ENCODE assay signal across 23 cellular contexts in the genomic region with DNA sequence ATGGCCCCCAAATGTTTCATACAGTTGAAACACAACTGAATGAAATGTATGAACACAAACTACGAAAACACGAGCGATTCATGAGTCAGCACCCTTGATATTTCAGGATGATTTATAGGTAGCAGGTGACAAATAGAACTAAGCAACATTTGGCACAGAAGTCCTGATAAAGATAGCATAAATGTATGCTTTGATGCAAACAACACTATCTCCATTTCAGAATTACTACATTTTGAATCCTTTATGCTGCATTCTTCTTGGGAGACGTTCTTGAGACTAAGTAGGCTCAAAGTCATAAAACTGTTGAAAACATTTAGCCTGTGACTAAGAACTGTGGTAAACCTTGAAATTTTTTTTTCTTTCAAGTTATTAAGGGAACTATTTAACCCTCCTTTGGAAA.
DNase-seq lines count a peak whose midpoint lies in the region; ATAC-seq, FAIRE-seq and TF ChIP-seq lines count a peak whose summit lies in the region.
"Had no signal": no experiment of that assay in that cellular context is flagged by ENCODE, and none has a peak within 500 bp of the region (broad histone marks: within the 10 kb centered on the region; RNA-seq: fewer than 3 reads in every experiment).

No MANE protein-coding gene starts in this region.

- intact Hi-C loops in psoas muscle (cut with DNase I) = loop anchor here in 1 of 2 donors (5.0 kb wide), 1 partner anchor 238 kb away; no protein-coding TSS in a partner anchor

- H3K4me3 ChIP-seq in AG09309 (ENCODE audit: control insufficient read depth, low read depth, low read length) = no peak overlapping the region; the same call in 1 of the 2 replicates
- H3K4me3 ChIP-seq in choroid plexus epithelial cell (ENCODE audit: low read depth, low read length) = no peak overlapping the region
- H3K4me3 ChIP-seq in psoas muscle = peak overlapping the region; percentile 43
- H3K4me3 ChIP-seq: breast epithelium, esophagus squamous epithelium, left ventricle myocardium inferior, MG63, SJSA1, upper lobe of left lung had no signal

- no peaks in the 10 kb centered on the region for H3K27me3 ChIP-seq in psoas muscle (ENCODE audit: insufficient read depth in 3 of 3, low read length in 2 of 3)
- H3K27me3 ChIP-seq: breast epithelium, dorsolateral prefrontal cortex, esophagus squamous epithelium, MG63, SJSA1, upper lobe of left lung had no signal

- DNase-seq in AG09309 (ENCODE audit: low read depth) = peak; percentile 20
- DNase-seq in HT1080 (ENCODE audit: low read depth) = peak; percentile 10
- peak; percentile 40 for DNase-seq in choroid plexus epithelial cell (ENCODE audit: low read depth)
- no peak for DNase-seq in psoas muscle
- no peak for DNase-seq in D721Med (ENCODE audit: insufficient read length, low spot score)
- DNase-seq in DMS114 treated with DMSO at 0.1 percent for 48 hours (lab: John Stamatoyannopoulos, UW; ENCODE audit: unreplicated experiment) = no peak
- DNase-seq in RCC 7860 (ENCODE audit: low spot score) = no peak
- no peak for DNase-seq in activated gamma-delta T cell treated with Interleukin-2 at 50 U/mL for 16 hours
- DNase-seq: ACHN; activated CD4-positive, CD25-positive, alpha-beta regulatory T cell treated with anti-CD3 and anti-CD28 coated beads, Interleukin-2, amount 50 U/mL, for 72 hours; activated CD8-positive, alpha-beta memory T cell treated with anti-CD3 and anti-CD28 coated beads, Interleukin-2, amount 10 ng/mL, durations not matched to agents 7 days and 5 days; Caco-2; dorsolateral prefrontal cortex; esophagus squamous epithelium; H7; left ventricle myocardium inferior; MG63; NCI-H1930; stimulated activated naive CD8-positive, alpha-beta T cell treated with anti-CD3 and anti-CD28 coated beads, Interleukin-15, Interleukin-2, amounts not matched to agents 100 U/mL and 50 U/mL, for 24 hours; upper lobe of left lung had no signal

- FAIRE-seq in D721Med (lab: Jason Lieb, UNC) = no peak
- no peak for FAIRE-seq in RCC 7860 (lab: Jason Lieb, UNC)

- H3K9me3 ChIP-seq in psoas muscle = no peaks in the 10 kb centered on the region
- H3K9me3 ChIP-seq: breast epithelium, Caco-2, esophagus squamous epithelium, left ventricle myocardium inferior, MG63, SJSA1, upper lobe of left lung had no signal

- peak; percentile 61 to 76 (median 68) for ATAC-seq in psoas muscle
- ATAC-seq: activated CD8-positive, alpha-beta memory T cell treated with anti-CD3 and anti-CD28 coated beads, Interleukin-2, amount 10 ng/mL, durations not matched to agents 7 days and 5 days; stimulated activated naive CD8-positive, alpha-beta T cell treated with anti-CD3 and anti-CD28 coated beads, Interleukin-15, Interleukin-2, amounts not matched to agents 100 U/mL and 50 U/mL, for 24 hours had no signal

- peak overlapping the region; percentile 90 for H3K27ac ChIP-seq in psoas muscle
- H3K27ac ChIP-seq: breast epithelium, esophagus squamous epithelium, left ventricle myocardium inferior, parathyroid adenoma, SJSA1, upper lobe of left lung had no signal

- WGBS in psoas muscle, 3 donors = 26 to 32% (median 30%) methylated on average over 4 of the region's 4 CpGs

- peaks cover 34% of the 10 kb centered on the region for H3K4me1 ChIP-seq in psoas muscle
- H3K4me1 ChIP-seq: Caco-2, SJSA1, upper lobe of left lung had no signal

- TF ChIP-seq CTCF in AG09309 (IDR thresholded peaks at IDR 0.05; ENCODE audit: control insufficient read depth, insufficient read depth, low read depth, low read length, missing control alignments) = no peak
- no peak for TF ChIP-seq CTCF in choroid plexus epithelial cell (conservative IDR thresholded peaks at IDR 0.05; ENCODE audit: low read depth, low read length)
- no peak for TF ChIP-seq CTCF in psoas muscle (IDR thresholded peaks at IDR 0.05)
- TF ChIP-seq CTCF in D721Med (IDR thresholded peaks at IDR 0.05; ENCODE audit: insufficient read depth, missing control alignments) = no peak

- no peaks in the 10 kb centered on the region for H3K36me3 ChIP-seq in psoas muscle (ENCODE audit: insufficient read depth in 1 of 2, low read depth in 1 of 2)
- H3K36me3 ChIP-seq: breast epithelium, esophagus squamous epithelium, MG63, SJSA1, upper lobe of left lung had no signal

Comparison
In these comparisons a context has a peak if more than half of its experiments do, and no peak if none do; other contexts are left out.
1. DNase-seq: peak in AG09309 (single experiment), HT1080 (single experiment) and choroid plexus epithelial cell (single experiment); none in psoas muscle (0 of 2), D721Med (single experiment), DMS114 treated with DMSO at 0.1 percent for 48 hours (single experiment), RCC 7860 (single experiment) and activated gamma-delta T cell treated with Interleukin-2 at 50 U/mL for 16 hours (single experiment).